In the genomic region with DNA sequence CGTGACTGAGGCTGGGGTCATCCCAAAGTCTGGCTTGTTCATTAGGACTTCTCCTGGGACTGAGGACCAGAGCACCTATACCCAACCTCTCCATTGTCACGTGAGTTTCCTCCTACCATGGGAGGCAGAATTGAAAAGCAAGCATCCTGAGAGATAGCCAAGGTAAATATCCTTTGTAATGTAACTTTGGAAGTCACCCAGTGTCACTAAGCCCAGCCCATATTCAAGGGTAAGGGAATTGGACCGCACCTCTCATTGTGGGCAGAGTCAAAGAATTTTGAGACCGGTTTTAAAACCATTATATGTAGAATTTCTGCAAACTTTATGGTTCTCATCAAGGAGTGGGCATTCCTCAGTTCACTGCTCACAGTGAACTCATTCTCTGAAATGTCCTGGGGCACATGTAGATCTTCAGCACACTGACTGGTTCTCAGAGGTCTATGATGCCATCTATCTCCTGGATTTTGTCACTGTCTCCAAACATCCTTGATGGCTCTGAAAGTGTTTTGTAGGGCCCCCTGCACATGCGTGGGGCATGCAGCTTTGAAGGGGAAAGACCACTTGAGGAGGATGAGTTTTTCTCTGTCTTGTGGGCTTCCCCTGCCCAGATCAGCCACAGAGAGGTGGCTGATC, we compare ENCODE assay signal across 13 cellular contexts. TPM values are rescaled to one million over a fixed set of nuclear protein-coding genes. Genes with fewer than 3 reads are reported as not detected.
DNase-seq lines count a peak whose midpoint lies in the region; ATAC-seq, FAIRE-seq and TF ChIP-seq lines count a peak whose summit lies in the region.
"Had no signal": no experiment of that assay in that cellular context is flagged by ENCODE, and none has a peak within 500 bp of the region (broad histone marks: within the 10 kb centered on the region; RNA-seq: fewer than 3 reads in every experiment).

No MANE protein-coding gene starts in this region.

- H3K9me1 ChIP-seq in K562 (ENCODE audit: control insufficient read depth, insufficient read depth, low read length), result no peaks in the 10 kb centered on the region

- H3K4me3 ChIP-seq in K562, result no peak overlapping the region
- H3K4me3 ChIP-seq: esophagus squamous epithelium had no signal

- H3K9ac ChIP-seq in K562 (ENCODE audit: insufficient read depth in 1 of 2, low read depth in 2 of 2, low read length in 2 of 2), result no peak overlapping the region
- H3K9ac ChIP-seq: KMS-11 had no signal

- no peak for DNase-seq in activated naive CD4-positive, alpha-beta T cell treated with anti-CD3 and anti-CD28 coated beads for 36 hours
- DNase-seq in activated naive CD4-positive, alpha-beta T cell (lab: John Stamatoyannopoulos, UW), result no peak
- peak; percentile 54 for DNase-seq in M059J (ENCODE audit: low read depth)
- DNase-seq in K562 (ENCODE audit: extremely low read depth in 1 of 4, low spot score in 3 of 4), result no peak
- no peak for DNase-seq in midbrain (lab: John Stamatoyannopoulos, UW)
- DNase-seq in WTC11 (ENCODE audit: low spot score), result no peak
- DNase-seq: activated effector memory CD4-positive, alpha-beta T cell treated with Interleukin-2 at 50 U/mL for 16 hours; esophagus squamous epithelium; NCI-H2227 treated with DMSO at 0.1 percent for 48 hours had no signal

- TF ChIP-seq CTCF in K562 (IDR thresholded peaks at IDR 0.05 in 2 of 3, conservative IDR thresholded peaks at IDR 0.05 in 1 of 3; ENCODE audit: insufficient read depth in 2 of 3, low read depth in 1 of 3, low read length in 3 of 3) (peak in 2 of 3 experiments; percentile 16 to 41; a peak in 2 of 6 replicates), WTC11 (IDR thresholded peaks at IDR 0.05) (no peak)

- no peaks in the 10 kb centered on the region for H3K79me2 ChIP-seq in K562 (ENCODE audit: control insufficient read depth, insufficient read depth, low read length)

- CTCF ChIA-PET in activated naive CD4-positive, alpha-beta T cell treated with anti-CD3 and anti-CD28 coated beads for 36 hours (lab: Charles Lee), result interaction anchor here (0.6 to 3.1 kb wide), 10 partner anchors 8 to 463 kb away, joined by 3 to 9 read pairs (median 4); no protein-coding TSS in a partner anchor
- CTCF ChIA-PET in K562 (lab: Yijun Ruan, JAX; ENCODE audit: low intra/inter-chr PET ratio) (no interaction called here), WTC11 (lab: Charles Lee) (interaction anchor here (1.4 kb wide), 1 partner anchor 17 kb away, joined by 3 read pairs; no protein-coding TSS in a partner anchor)

- no peaks in the 10 kb centered on the region for H3K27me3 Mint-ChIP-seq in activated naive CD4-positive, alpha-beta T cell treated with anti-CD3 and anti-CD28 coated beads for 36 hours (ENCODE audit: low read depth)
- no peaks in the 10 kb centered on the region for H3K27me3 Mint-ChIP-seq in stimulated activated naive CD8-positive, alpha-beta T cell treated with anti-CD3 and anti-CD28 coated beads, Interleukin-15, Interleukin-2, amounts not matched to agents 100 ng/mL and 50 ng/mL, for 24 hours
- peaks cover 4% of the 10 kb centered on the region; the same call in 1 of the 2 replicates for H3K27me3 Mint-ChIP-seq in WTC11 (ENCODE audit: low read depth)

- no peak overlapping the region for H2AFZ ChIP-seq in K562 (ENCODE audit: low read depth, low read length)

- H3K4me3 Mint-ChIP-seq in activated naive CD4-positive, alpha-beta T cell treated with anti-CD3 and anti-CD28 coated beads for 36 hours, result no peak overlapping the region
- no peak overlapping the region for H3K4me3 Mint-ChIP-seq in stimulated activated naive CD8-positive, alpha-beta T cell treated with anti-CD3 and anti-CD28 coated beads, Interleukin-15, Interleukin-2, amounts not matched to agents 100 ng/mL and 50 ng/mL, for 24 hours
- no peak overlapping the region for H3K4me3 Mint-ChIP-seq in WTC11
- H3K4me3 Mint-ChIP-seq: mesothelial cell of epicardium had no signal

- POLR2A ChIA-PET in K562 (lab: Yijun Ruan, JAX), result interaction anchor here (0.5 to 0.7 kb wide), 2 partner anchors 17 to 61 kb away, joined by 3 to 4 read pairs; no protein-coding TSS in a partner anchor
- POLR2A ChIA-PET in WTC11 (lab: Charles Lee), result no interaction called here

- no peak overlapping the region for H3K27ac ChIP-seq in K562 (ENCODE audit: extremely low read depth, low read depth, low read length)
- H3K27ac ChIP-seq: esophagus squamous epithelium had no signal

- H3K27ac Mint-ChIP-seq in activated naive CD4-positive, alpha-beta T cell treated with anti-CD3 and anti-CD28 coated beads for 36 hours, result peak overlapping the region; percentile 88
- H3K27ac Mint-ChIP-seq in stimulated activated naive CD8-positive, alpha-beta T cell treated with anti-CD3 and anti-CD28 coated beads, Interleukin-15, Interleukin-2, amounts not matched to agents 100 ng/mL and 50 ng/mL, for 24 hours, result peak overlapping the region; percentile 88
- H3K27ac Mint-ChIP-seq in WTC11, result no peak overlapping the region
- H3K27ac Mint-ChIP-seq: mesothelial cell of epicardium had no signal

- in situ Hi-C loops in K562 (cut with MboI), result no loop called here

- peaks cover 69% of the 10 kb centered on the region for H3K4me1 Mint-ChIP-seq in activated naive CD4-positive, alpha-beta T cell treated with anti-CD3 and anti-CD28 coated beads for 36 hours (ENCODE audit: low read depth)
- peaks cover 71% of the 10 kb centered on the region for H3K4me1 Mint-ChIP-seq in stimulated activated naive CD8-positive, alpha-beta T cell treated with anti-CD3 and anti-CD28 coated beads, Interleukin-15, Interleukin-2, amounts not matched to agents 100 ng/mL and 50 ng/mL, for 24 hours (ENCODE audit: low read depth)
- peaks cover 11% of the 10 kb centered on the region for H3K4me1 Mint-ChIP-seq in WTC11
- H3K4me1 Mint-ChIP-seq: mesothelial cell of epicardium had no signal

- TF ChIP-seq EP300 in K562 (IDR thresholded peaks at IDR 0.05; ENCODE audit: low read length), result no peak

- H3K4me2 ChIP-seq in K562 (ENCODE audit: insufficient read depth, low read length), result no peak overlapping the region
- H3K4me2 ChIP-seq: KMS-11 had no signal

- peaks cover 5% of the 10 kb centered on the region for H3K9me3 Mint-ChIP-seq in activated naive CD4-positive, alpha-beta T cell treated with anti-CD3 and anti-CD28 coated beads for 36 hours
- peaks cover 9% of the 10 kb centered on the region for H3K9me3 Mint-ChIP-seq in stimulated activated naive CD8-positive, alpha-beta T cell treated with anti-CD3 and anti-CD28 coated beads, Interleukin-15, Interleukin-2, amounts not matched to agents 100 ng/mL and 50 ng/mL, for 24 hours
- peaks cover 9% of the 10 kb centered on the region for H3K9me3 Mint-ChIP-seq in WTC11

- ATAC-seq in K562 (peak; percentile 51), HG03442 (IDR thresholded peaks at IDR 0.05; ENCODE audit: unreplicated experiment) (no peak), WTC11 (no peak)

- H4K20me1 ChIP-seq in K562 (replicated peaks; ENCODE audit: control insufficient read depth, insufficient read depth, low read length), result no peaks in the 10 kb centered on the region

- TF ChIP-seq POLR2A in K562 (conservative IDR thresholded peaks at IDR 0.05), result no peak

- H3K36me3 ChIP-seq in K562 (ENCODE audit: control insufficient read depth, insufficient read depth, low read length), result no peaks in the 10 kb centered on the region
- H3K36me3 ChIP-seq: esophagus squamous epithelium had no signal

- peaks cover 6% of the 10 kb centered on the region for H3K36me3 Mint-ChIP-seq in activated naive CD4-positive, alpha-beta T cell treated with anti-CD3 and anti-CD28 coated beads for 36 hours (ENCODE audit: low read depth)
- peaks cover 9% of the 10 kb centered on the region for H3K36me3 Mint-ChIP-seq in stimulated activated naive CD8-positive, alpha-beta T cell treated with anti-CD3 and anti-CD28 coated beads, Interleukin-15, Interleukin-2, amounts not matched to agents 100 ng/mL and 50 ng/mL, for 24 hours (ENCODE audit: low read depth)
- peaks cover 8% of the 10 kb centered on the region for H3K36me3 Mint-ChIP-seq in WTC11
- H3K36me3 Mint-ChIP-seq: mesothelial cell of epicardium had no signal

- H3K4me1 ChIP-seq in K562 (replicated peaks in 1 of 2; ENCODE audit: control insufficient read depth in 2 of 2, insufficient read depth in 2 of 2, low read length in 2 of 2), result no peaks in the 10 kb centered on the region
- H3K4me1 ChIP-seq: esophagus squamous epithelium had no signal

- no peaks in the 10 kb centered on the region for H3K27me3 ChIP-seq in K562 (ENCODE audit: control insufficient read depth in 2 of 2, insufficient read depth in 2 of 2, low read length in 2 of 2)

- BruUV-seq in K562 (replicated peaks; lab: Mats Ljungman, UMichigan), result no TSS peak

- intact Hi-C loops in activated naive CD4-positive, alpha-beta T cell treated with anti-CD3 and anti-CD28 coated beads for 36 hours (cut with micrococcal nuclease), result loop anchor here (1.0 to 10.0 kb wide), 3 partner anchors 150 to 1115 kb away; partner anchors contain the start of genes UGDH and WDR19
- intact Hi-C loops in K562 (cut with micrococcal nuclease), result no loop called here

- FAIRE-seq in K562 (lab: Jason Lieb, UNC), result no peak

- peak; percentile 44 to 57 for TF ChIP-seq RAD21 in K562 (CRISPR knock-in tag; conservative IDR thresholded peaks at IDR 0.05 in 1 of 2, IDR thresholded peaks at IDR 0.05 in 1 of 2)

- H3K9me3 ChIP-seq in K562 (replicated peaks; ENCODE audit: control insufficient read depth, insufficient read depth, low read depth, low read length), result peaks cover 8% of the 10 kb centered on the region

- WGBS in K562 (ENCODE audit: insufficient coverage, low coverage, missing lambda C conversion rate), result 26% methylated on average over 5 of the region's 5 CpGs

RNA-seq across cellular contexts. Expression of gene CHRNA9, which starts 35.3 kb away (rescaled TPM):
- not detected for total RNA-seq in activated naive CD4-positive, alpha-beta T cell treated with anti-CD3 and anti-CD28 coated beads for 36 hours
- total RNA-seq in M059J (2014; rRNA removed; shearing (Covaris generic)), result 1.5 and 3.1 TPM in 2 replicates
- total RNA-seq in K562 (2011; cell fraction: chromatin; rRNA removed; ENCODE audit: low replicate concordance), result not detected in 2 replicates
- total RNA-seq in K562 (2011; cell fraction: nucleolus; rRNA removed), result not detected in 2 replicates
- not detected in 2 replicates for total RNA-seq in K562 (2011; cell fraction: nucleoplasm; rRNA removed)
- not detected in 2 replicates for total RNA-seq in K562 (2014; rRNA removed)
- total RNA-seq in K562 (2014; rRNA removed; fragmentation: Illumina TruSeq; extraction: Trizol), result not detected in 2 replicates
- total RNA-seq in K562 (2015; rRNA removed; fragmentation: Illumina TruSeq; extraction: Trizol), result not detected in 2 replicates
- total RNA-seq in K562 (2021), result not detected in 2 replicates
- polyA plus RNA-seq in K562 (2011; rRNA removed), result not detected in 2 replicates
- polyA plus RNA-seq in K562 (2011; cell fraction: cytosol; rRNA removed), result not detected in 2 replicates
- not detected in 2 replicates for polyA plus RNA-seq in K562 (2011; cell fraction: nucleus; rRNA removed)
- polyA plus RNA-seq in K562 (2012), result not detected in 2 replicates
- polyA plus RNA-seq in K562 (2014; fragmentation: Illumina TruSeq; extraction: Trizol), result not detected in 2 replicates
- polyA plus RNA-seq in K562 (2014; fragmentation: Nextera tagmentation; extraction: Ambion mirVana), result not detected
- polyA plus RNA-seq in K562 (2014; rRNA removed), result not detected in 2 replicates
- polyA minus RNA-seq in K562 (2011; rRNA and poly(A)+ RNA removed), result not detected in 2 replicates
- polyA minus RNA-seq in K562 (2011; cell fraction: cytosol; rRNA and poly(A)+ RNA removed), result 0.55 and 0.76 TPM in 2 replicates
- polyA minus RNA-seq in K562 (2011; cell fraction: nucleus; rRNA and poly(A)+ RNA removed), result not detected in 2 replicates
- total RNA-seq in WTC11 (2021), result 1.2 to 1.9 TPM (median 1.8 TPM) in 3 replicates
- total RNA-seq: esophagus squamous epithelium, mesothelial cell of epicardium had no signal
